In genomic region chr10:17993361-17993760, GRCh38 we compare ENCODE assay signal across 23 cellular contexts. TPM values are rescaled to one million over a fixed set of nuclear protein-coding genes. Genes with fewer than 3 reads are reported as not detected.
DNase-seq lines count a peak whose midpoint lies in the region; ATAC-seq, FAIRE-seq and TF ChIP-seq lines count a peak whose summit lies in the region.
"Had no signal": no experiment of that assay in that cellular context is flagged by ENCODE, and none has a peak within 500 bp of the region (broad histone marks: within the 10 kb centered on the region; RNA-seq: fewer than 3 reads in every experiment).

No MANE protein-coding gene starts in this region.

- no peak overlapping the region for H3K27ac ChIP-seq in small intestine (ENCODE audit: low read depth in 1 of 2, low read length in 1 of 2)
- H3K27ac ChIP-seq: dorsolateral prefrontal cortex had no signal

- TF ChIP-seq POLR2A in H54 (IDR thresholded peaks at IDR 0.05; ENCODE audit: low read depth, low read length), result no peak

- H3K36me3 ChIP-seq in small intestine (ENCODE audit: control insufficient read depth in 2 of 2, insufficient read depth in 2 of 2, low read length in 2 of 2), result no peaks in the 10 kb centered on the region
- H3K36me3 ChIP-seq: MG63 had no signal

- ATAC-seq in HG02852 (IDR thresholded peaks at IDR 0.05; ENCODE audit: unreplicated experiment), result no peak
- ATAC-seq in GM19455 (IDR thresholded peaks at IDR 0.05; ENCODE audit: unreplicated experiment), result no peak
- ATAC-seq: HepG2; left cardiac atrium; natural killer cell treated with Interleukin-12 subunit alpha and Interleukin-12 subunit beta and Interleukin-15 and Interleukin-18, amount 100 ng/mL, for 72 hours; stimulated activated memory B cell treated with anti-CD40 and anti-IgM and Interleukin-4, amounts not matched to agents 10 μg/mL and 1 μg/mL and 100 μg/mL, for 72 hours; T-helper 17 cell had no signal

- no peak for TF ChIP-seq CTCF in fibroblast of mammary gland (conservative IDR thresholded peaks at IDR 0.05; ENCODE audit: control insufficient read depth, insufficient read depth, low read depth, low read length)

- H3K4me3 ChIP-seq in fibroblast of mammary gland (ENCODE audit: control insufficient read depth, low read depth, low read length) (no peak overlapping the region), small intestine (ENCODE audit: low read depth in 1 of 2, low read length in 2 of 2) (no peak overlapping the region)
- H3K4me3 ChIP-seq: dorsolateral prefrontal cortex, MG63 had no signal

- whole genome bisulfite sequencing in small intestine, 3 donors, result 21 to 47% (median 37%) methylated on average over 3 of the region's 3 CpGs

- H3K9me3 ChIP-seq in small intestine (ENCODE audit: control insufficient read depth, low read depth), result no peaks in the 10 kb centered on the region
- H3K9me3 ChIP-seq: MG63 had no signal

- DNase-seq in H54 (ENCODE audit: insufficient read length, low spot score) (no peak), RKO (ENCODE audit: low spot score) (peak; percentile 74), fibroblast of mammary gland (ENCODE audit: low read depth) (peak; percentile 98), small intestine (peak; percentile 17), NOMO-1 (lab: John Stamatoyannopoulos, UW; ENCODE audit: unreplicated experiment in 2 of 2) (no peak)
- DNase-seq: activated CD4-positive, alpha-beta T cell treated with anti-CD3 and anti-CD28 coated beads, Interleukin-2, amount 50 U/mL, for 4 hours; activated gamma-delta T cell; amygdala; caudate nucleus; dorsolateral prefrontal cortex; H9; left cardiac atrium; MG63; NCI-H1694; NCI-H2227 treated with DMSO at 0.1 percent for 48 hours; NCI-H774; stimulated activated CD4-positive, alpha-beta T cell treated with anti-CD3 and anti-CD28 coated beads, Interleukin-1b, Interleukin-23, amount 100 ng/mL, for 48 hours; T-helper 17 cell had no signal

- no peaks in the 10 kb centered on the region for H3K27me3 ChIP-seq in small intestine (ENCODE audit: control insufficient read depth in 2 of 2, insufficient read depth in 2 of 2, low read length in 2 of 2)
- H3K27me3 ChIP-seq: dorsolateral prefrontal cortex, MG63 had no signal

- H3K4me1 ChIP-seq in small intestine (ENCODE audit: control insufficient read depth in 2 of 2, insufficient read depth in 1 of 2, low read depth in 1 of 2, low read length in 1 of 2), result no peaks in the 10 kb centered on the region

- FAIRE-seq in H54 (lab: Jason Lieb, UNC), result peak; percentile 92
- FAIRE-seq in small intestine (lab: Jason Lieb, UNC), result no peak
- FAIRE-seq: HepG2 had no signal

RNA-seq across cellular contexts. Expression of gene SLC39A12, which starts 41.6 kb away (rescaled TPM):
- under 1 TPM in 1 of 3 donors, not detected in 2; 0.01 TPM for polyA plus RNA-seq in small intestine
- polyA plus RNA-seq: HepG2 had no signal

Comparison
In these comparisons a context has a peak if more than half of its experiments do, and no peak if none do; other contexts are left out.
1. DNase-seq: peak in RKO (single experiment), fibroblast of mammary gland (single experiment) and small intestine (single experiment); none in H54 (single experiment) and NOMO-1 (0 of 2).